In genomic region chr5:184461-184860, GRCh38 we compare ENCODE assay signal across 27 cellular contexts. TPM values are rescaled to one million over a fixed set of nuclear protein-coding genes. Genes with fewer than 3 reads are reported as not detected.
"Had no signal": no experiment of that assay in that cellular context is flagged by ENCODE, and none has a peak within 500 bp of the region (broad histone marks: within the 10 kb centered on the region; RNA-seq: fewer than 3 reads in every experiment).

No MANE protein-coding gene starts in this region.

- H3K9me3 Mint-ChIP-seq: activated CD4-positive, alpha-beta memory T cell treated with anti-CD3 and anti-CD28 coated beads for 36 hours; activated naive CD4-positive, alpha-beta T cell treated with anti-CD3 and anti-CD28 coated beads, Interleukin-2, amount 10 ng/mL, durations not matched to agents 7 days and 5 days; stimulated activated naive CD8-positive, alpha-beta T cell treated with anti-CD3 and anti-CD28 coated beads, Interleukin-15, Interleukin-2, amounts not matched to agents 100 ng/mL and 50 ng/mL, for 24 hours had no signal

- H3K27me3 ChIP-seq: body of pancreas, heart left ventricle, ovary, thyroid gland had no signal

- H3K4me1 ChIP-seq: prostate gland had no signal

- H3K36me3 Mint-ChIP-seq: activated CD4-positive, alpha-beta memory T cell treated with anti-CD3 and anti-CD28 coated beads for 36 hours; activated naive CD4-positive, alpha-beta T cell treated with anti-CD3 and anti-CD28 coated beads, Interleukin-2, amount 10 ng/mL, durations not matched to agents 7 days and 5 days had no signal

- H3K9me3 ChIP-seq: body of pancreas, heart left ventricle, lower lobe of right lung, mucosa of descending colon, ovary, prostate gland, thyroid gland had no signal

- H3K36me3 ChIP-seq: heart left ventricle, lower lobe of right lung, ovary, prostate gland, thyroid gland had no signal

- H3K27ac ChIP-seq: body of pancreas, lower lobe of right lung, ovary, prostate gland, thyroid gland had no signal

- ATAC-seq: body of pancreas, esophagus mucosa, heart left ventricle, left lobe of liver, lower lobe of right lung, mucosa of descending colon, right cardiac atrium, T-helper 17 cell had no signal

- H3K4me3 ChIP-seq: body of pancreas, heart left ventricle, lower lobe of right lung, mucosa of descending colon, ovary, prostate gland, thyroid gland had no signal

- H3K4me3 Mint-ChIP-seq: activated CD4-positive, alpha-beta memory T cell treated with anti-CD3 and anti-CD28 coated beads for 36 hours; activated naive CD4-positive, alpha-beta T cell treated with anti-CD3 and anti-CD28 coated beads, Interleukin-2, amount 10 ng/mL, durations not matched to agents 7 days and 5 days; stimulated activated naive CD8-positive, alpha-beta T cell treated with anti-CD3 and anti-CD28 coated beads, Interleukin-15, Interleukin-2, amounts not matched to agents 100 ng/mL and 50 ng/mL, for 24 hours; T-helper 17 cell had no signal

- H3K27ac Mint-ChIP-seq: activated CD4-positive, alpha-beta memory T cell treated with anti-CD3 and anti-CD28 coated beads for 36 hours; activated naive CD4-positive, alpha-beta T cell treated with anti-CD3 and anti-CD28 coated beads, Interleukin-2, amount 10 ng/mL, durations not matched to agents 7 days and 5 days; stimulated activated naive CD8-positive, alpha-beta T cell treated with anti-CD3 and anti-CD28 coated beads, Interleukin-15, Interleukin-2, amounts not matched to agents 100 ng/mL and 50 ng/mL, for 24 hours; T-helper 17 cell had no signal

- DNase-seq: activated CD4-positive, alpha-beta memory T cell treated with anti-CD3 and anti-CD28 coated beads for 36 hours; activated CD4-positive, alpha-beta T cell treated with anti-CD3 and anti-CD28 coated beads for 48 hours; activated effector memory CD4-positive, alpha-beta T cell treated with anti-CD3 and anti-CD28 coated beads, Interleukin-2, amount 50 U/mL, for 16 hours; activated naive CD4-positive, alpha-beta T cell treated with anti-CD3 and anti-CD28 coated beads, Interleukin-2, amount 10 ng/mL, durations not matched to agents 7 days and 5 days; activated T-cell treated with anti-CD3 and anti-CD28 coated beads, Interleukin-2, amount 50 U/mL, for 48 hours; body of pancreas; dermis blood vessel endothelial cell; effector memory CD4-positive, alpha-beta T cell; mesendoderm; mucosa of descending colon; ovary; right cardiac atrium; stimulated activated CD4-positive, alpha-beta T cell treated with anti-CD3 and anti-CD28 coated beads, Interleukin-12 subunit alpha, Interleukin-12 subunit beta, amount 100 ng/mL, for 4 hours; stimulated activated CD4-positive, alpha-beta T cell treated with anti-CD3 and anti-CD28 coated beads, Interleukin-4, amount 100 ng/mL, for 4 hours; substantia nigra; SW 1271; T-helper 17 cell; thyroid gland had no signal

RNA-seq across cellular contexts. Expression of gene LRRC14B, which starts 6.8 kb away (rescaled TPM):
- total RNA-seq: activated CD4-positive, alpha-beta memory T cell treated with anti-CD3 and anti-CD28 coated beads for 36 hours; body of pancreas; dermis blood vessel endothelial cell; endothelial cell of umbilical vein; esophagus mucosa; left lobe of liver; lower lobe of right lung; mucosa of descending colon; T-helper 17 cell; thyroid gland had no signal
- polyA plus RNA-seq: endothelial cell of umbilical vein, keratinocyte, urinary bladder had no signal
